ENCODE assay signal across 3 cellular contexts in the genomic region with DNA sequence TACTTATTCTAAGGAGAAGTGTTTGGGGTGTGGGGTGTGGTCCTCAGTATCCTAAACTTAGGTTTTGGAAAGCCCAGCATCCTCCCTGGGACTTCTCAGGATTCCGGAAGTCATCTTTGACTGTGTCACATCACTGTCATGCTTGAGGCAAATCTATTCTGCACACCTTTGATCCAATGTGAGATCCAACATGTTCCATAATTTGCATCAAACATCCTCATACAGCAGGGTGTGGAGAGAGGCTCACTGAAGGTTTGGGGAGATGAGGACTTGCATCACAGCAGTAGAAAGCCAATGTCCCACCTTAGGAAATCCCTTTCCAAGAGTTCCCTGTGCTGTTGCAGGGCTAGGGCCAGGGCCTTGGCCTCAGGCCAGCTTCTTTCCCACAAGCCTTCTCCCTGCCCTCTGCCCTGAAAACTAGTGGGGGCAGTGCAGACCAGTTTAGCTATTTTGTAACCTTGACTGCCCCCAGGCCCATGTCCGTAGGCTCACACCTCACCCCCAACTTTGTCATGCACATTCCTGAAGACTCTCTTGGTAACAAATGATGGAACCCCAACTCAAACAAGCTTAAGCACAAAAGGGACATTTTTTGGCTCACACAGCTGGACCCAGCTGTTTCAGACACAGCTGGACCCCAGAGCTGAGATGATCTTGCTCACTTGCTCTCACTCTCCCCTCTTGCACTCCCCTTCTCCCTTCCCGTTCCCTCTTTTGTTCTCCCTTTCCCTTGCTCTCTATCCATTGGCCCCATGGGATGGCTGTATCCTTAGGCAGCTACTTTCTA.
TF ChIP-seq lines count a peak whose summit lies in the region.

No MANE protein-coding gene starts in this region.

TF ChIP-seq in SK-N-SH, 30 proteins besides CTCF, POLR2A, EP300 and RAD21 (continues in another document):
- no peak for TF ChIP-seq TEAD4 (IDR thresholded peaks at IDR 0.05; ENCODE audit: borderline replicate concordance, insufficient read depth)
- no peak for TF ChIP-seq FOXJ3 (CRISPR knock-in tag; IDR thresholded peaks at IDR 0.05)
- TF ChIP-seq, protein P1, sequence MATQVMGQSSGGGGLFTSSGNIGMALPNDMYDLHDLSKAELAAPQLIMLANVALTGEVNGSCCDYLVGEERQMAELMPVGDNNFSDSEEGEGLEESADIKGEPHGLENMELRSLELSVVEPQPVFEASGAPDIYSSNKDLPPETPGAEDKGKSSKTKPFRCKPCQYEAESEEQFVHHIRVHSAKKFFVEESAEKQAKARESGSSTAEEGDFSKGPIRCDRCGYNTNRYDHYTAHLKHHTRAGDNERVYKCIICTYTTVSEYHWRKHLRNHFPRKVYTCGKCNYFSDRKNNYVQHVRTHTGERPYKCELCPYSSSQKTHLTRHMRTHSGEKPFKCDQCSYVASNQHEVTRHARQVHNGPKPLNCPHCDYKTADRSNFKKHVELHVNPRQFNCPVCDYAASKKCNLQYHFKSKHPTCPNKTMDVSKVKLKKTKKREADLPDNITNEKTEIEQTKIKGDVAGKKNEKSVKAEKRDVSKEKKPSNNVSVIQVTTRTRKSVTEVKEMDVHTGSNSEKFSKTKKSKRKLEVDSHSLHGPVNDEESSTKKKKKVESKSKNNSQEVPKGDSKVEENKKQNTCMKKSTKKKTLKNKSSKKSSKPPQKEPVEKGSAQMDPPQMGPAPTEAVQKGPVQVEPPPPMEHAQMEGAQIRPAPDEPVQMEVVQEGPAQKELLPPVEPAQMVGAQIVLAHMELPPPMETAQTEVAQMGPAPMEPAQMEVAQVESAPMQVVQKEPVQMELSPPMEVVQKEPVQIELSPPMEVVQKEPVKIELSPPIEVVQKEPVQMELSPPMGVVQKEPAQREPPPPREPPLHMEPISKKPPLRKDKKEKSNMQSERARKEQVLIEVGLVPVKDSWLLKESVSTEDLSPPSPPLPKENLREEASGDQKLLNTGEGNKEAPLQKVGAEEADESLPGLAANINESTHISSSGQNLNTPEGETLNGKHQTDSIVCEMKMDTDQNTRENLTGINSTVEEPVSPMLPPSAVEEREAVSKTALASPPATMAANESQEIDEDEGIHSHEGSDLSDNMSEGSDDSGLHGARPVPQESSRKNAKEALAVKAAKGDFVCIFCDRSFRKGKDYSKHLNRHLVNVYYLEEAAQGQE (IDR thresholded peaks at IDR 0.05; ENCODE audit: low read depth, low read length): no peak
- TF ChIP-seq, protein P2, sequence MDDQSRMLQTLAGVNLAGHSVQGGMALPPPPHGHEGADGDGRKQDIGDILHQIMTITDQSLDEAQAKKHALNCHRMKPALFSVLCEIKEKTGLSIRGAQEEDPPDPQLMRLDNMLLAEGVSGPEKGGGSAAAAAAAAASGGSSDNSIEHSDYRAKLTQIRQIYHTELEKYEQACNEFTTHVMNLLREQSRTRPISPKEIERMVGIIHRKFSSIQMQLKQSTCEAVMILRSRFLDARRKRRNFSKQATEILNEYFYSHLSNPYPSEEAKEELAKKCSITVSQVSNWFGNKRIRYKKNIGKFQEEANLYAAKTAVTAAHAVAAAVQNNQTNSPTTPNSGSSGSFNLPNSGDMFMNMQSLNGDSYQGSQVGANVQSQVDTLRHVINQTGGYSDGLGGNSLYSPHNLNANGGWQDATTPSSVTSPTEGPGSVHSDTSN (IDR thresholded peaks at IDR 0.05): no peak
- TF ChIP-seq FOSL2 (IDR thresholded peaks at IDR 0.05; ENCODE audit: borderline replicate concordance, low read depth): no peak
- no peak for TF ChIP-seq ZBTB33 (IDR thresholded peaks at IDR 0.05; ENCODE audit: borderline replicate concordance, low read depth)
- no peak for TF ChIP-seq MEF2A (IDR thresholded peaks at IDR 0.05; ENCODE audit: borderline replicate concordance, low read depth)

TF ChIP-seq in SK-N-SH treated with all-trans-retinoic acid at 6 μM for 48 hours, 23 proteins besides CTCF, POLR2A, EP300 and RAD21:
- no peak for TF ChIP-seq CSRNP3 (CRISPR knock-in tag; IDR thresholded peaks at IDR 0.05)
TF ChIP-seq in SK-N-SH treated with all-trans-retinoic acid at 6 μM for 48 hours: peak in this region for 0.

TF ChIP-seq in K562, 482 proteins besides CTCF, POLR2A, EP300 and RAD21:
- TF ChIP-seq TBL1XR1 (IDR thresholded peaks at IDR 0.05; ENCODE audit: low read length in 2 of 2) (no peak), FOXJ3 (CRISPR knock-in tag; IDR thresholded peaks at IDR 0.05) (no peak), GABPB2 (CRISPR knock-in tag; conservative IDR thresholded peaks at IDR 0.05) (no peak), RFX1 (IDR thresholded peaks at IDR 0.05) (no peak), SOX6 (IDR thresholded peaks at IDR 0.05) (no peak), ZNF75A (CRISPR knock-in tag; IDR thresholded peaks at IDR 0.05) (0 out of 2 replicates have a peak, but pooled peaks have one; percentile 43), ETS2 (tag; IDR thresholded peaks at IDR 0.05; ENCODE audit: borderline replicate concordance, poor library complexity, severe bottlenecking) (no peak), ZNF311 (CRISPR knock-in tag; IDR thresholded peaks at IDR 0.05) (no peak), TRIM28 (IDR thresholded peaks at IDR 0.05) (no peak), NELFE (IDR thresholded peaks at IDR 0.05; ENCODE audit: insufficient read depth, insufficient read length) (no peak), DNMT1 (IDR thresholded peaks at IDR 0.05) (no peak), CREBBP (IDR thresholded peaks at IDR 0.05; ENCODE audit: low read depth, low read length) (peak; percentile 94), NR1H2 (CRISPR knock-in tag; IDR thresholded peaks at IDR 0.05) (no peak), GTF3C2 (IDR thresholded peaks at IDR 0.05; ENCODE audit: borderline replicate concordance, extremely low read depth, insufficient read length) (no peak), CREM (IDR thresholded peaks at IDR 0.05; ENCODE audit: low read depth) (no peak), XRCC4 (IDR thresholded peaks at IDR 0.05; ENCODE audit: extremely low read depth, insufficient read depth, insufficient read length) (no peak), NFIC (IDR thresholded peaks at IDR 0.05) (peak; percentile 60), SAFB (IDR thresholded peaks at IDR 0.05; ENCODE audit: borderline replicate concordance, low read depth, low read length) (no peak)
- TF ChIP-seq, protein P3, sequence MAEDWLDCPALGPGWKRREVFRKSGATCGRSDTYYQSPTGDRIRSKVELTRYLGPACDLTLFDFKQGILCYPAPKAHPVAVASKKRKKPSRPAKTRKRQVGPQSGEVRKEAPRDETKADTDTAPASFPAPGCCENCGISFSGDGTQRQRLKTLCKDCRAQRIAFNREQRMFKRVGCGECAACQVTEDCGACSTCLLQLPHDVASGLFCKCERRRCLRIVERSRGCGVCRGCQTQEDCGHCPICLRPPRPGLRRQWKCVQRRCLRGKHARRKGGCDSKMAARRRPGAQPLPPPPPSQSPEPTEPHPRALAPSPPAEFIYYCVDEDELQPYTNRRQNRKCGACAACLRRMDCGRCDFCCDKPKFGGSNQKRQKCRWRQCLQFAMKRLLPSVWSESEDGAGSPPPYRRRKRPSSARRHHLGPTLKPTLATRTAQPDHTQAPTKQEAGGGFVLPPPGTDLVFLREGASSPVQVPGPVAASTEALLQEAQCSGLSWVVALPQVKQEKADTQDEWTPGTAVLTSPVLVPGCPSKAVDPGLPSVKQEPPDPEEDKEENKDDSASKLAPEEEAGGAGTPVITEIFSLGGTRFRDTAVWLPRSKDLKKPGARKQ (CRISPR knock-in tag; IDR thresholded peaks at IDR 0.05): no peak
- TF ChIP-seq, protein P4, sequence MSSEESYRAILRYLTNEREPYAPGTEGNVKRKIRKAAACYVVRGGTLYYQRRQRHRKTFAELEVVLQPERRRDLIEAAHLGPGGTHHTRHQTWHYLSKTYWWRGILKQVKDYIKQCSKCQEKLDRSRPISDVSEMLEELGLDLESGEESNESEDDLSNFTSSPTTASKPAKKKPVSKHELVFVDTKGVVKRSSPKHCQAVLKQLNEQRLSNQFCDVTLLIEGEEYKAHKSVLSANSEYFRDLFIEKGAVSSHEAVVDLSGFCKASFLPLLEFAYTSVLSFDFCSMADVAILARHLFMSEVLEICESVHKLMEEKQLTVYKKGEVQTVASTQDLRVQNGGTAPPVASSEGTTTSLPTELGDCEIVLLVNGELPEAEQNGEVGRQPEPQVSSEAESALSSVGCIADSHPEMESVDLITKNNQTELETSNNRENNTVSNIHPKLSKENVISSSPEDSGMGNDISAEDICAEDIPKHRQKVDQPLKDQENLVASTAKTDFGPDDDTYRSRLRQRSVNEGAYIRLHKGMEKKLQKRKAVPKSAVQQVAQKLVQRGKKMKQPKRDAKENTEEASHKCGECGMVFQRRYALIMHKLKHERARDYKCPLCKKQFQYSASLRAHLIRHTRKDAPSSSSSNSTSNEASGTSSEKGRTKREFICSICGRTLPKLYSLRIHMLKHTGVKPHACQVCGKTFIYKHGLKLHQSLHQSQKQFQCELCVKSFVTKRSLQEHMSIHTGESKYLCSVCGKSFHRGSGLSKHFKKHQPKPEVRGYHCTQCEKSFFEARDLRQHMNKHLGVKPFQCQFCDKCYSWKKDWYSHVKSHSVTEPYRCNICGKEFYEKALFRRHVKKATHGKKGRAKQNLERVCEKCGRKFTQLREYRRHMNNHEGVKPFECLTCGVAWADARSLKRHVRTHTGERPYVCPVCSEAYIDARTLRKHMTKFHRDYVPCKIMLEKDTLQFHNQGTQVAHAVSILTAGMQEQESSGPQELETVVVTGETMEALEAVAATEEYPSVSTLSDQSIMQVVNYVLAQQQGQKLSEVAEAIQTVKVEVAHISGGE (CRISPR knock-in tag; IDR thresholded peaks at IDR 0.05): no peak
